In the genomic region with DNA sequence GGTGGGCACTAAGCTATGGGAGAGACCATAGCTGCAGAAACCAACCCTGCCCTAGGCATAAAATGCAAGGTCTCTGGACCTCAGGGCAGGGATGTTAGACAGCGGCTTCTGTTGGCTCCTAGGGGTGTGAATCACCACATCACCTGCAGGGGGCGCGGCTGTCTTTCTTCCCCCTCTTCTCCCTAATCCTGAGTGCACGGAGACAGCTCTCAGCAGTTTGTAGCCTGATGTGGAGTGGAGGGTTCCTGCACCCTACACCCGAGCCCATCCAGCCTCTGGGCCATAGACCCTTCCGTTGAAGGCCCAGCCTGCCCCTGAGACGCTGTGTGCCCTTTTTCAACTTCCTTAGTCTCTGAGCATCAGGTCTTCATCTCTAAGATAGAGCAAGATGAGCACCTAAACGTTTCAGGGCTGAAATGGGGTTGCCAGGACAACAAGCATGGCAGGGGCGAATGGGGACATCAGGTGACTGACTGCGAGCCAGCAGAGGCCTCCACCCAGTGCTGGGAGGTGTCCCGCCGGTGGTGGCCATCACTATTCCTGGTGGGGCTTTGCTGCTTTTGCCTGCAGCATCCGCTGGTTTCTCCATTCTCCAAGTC, we compare ENCODE assay signal across 8 cellular contexts. TPM values are rescaled to one million over a fixed set of nuclear protein-coding genes. Genes with fewer than 3 reads are reported as not detected.
DNase-seq lines count a peak whose midpoint lies in the region; ATAC-seq and TF ChIP-seq lines count a peak whose summit lies in the region.

No MANE protein-coding gene starts in this region.

- peak overlapping the region in 4 of 5 experiments; percentile 56 to 90 (median 72) for H3K27ac Mint-ChIP-seq in brain

- peak; percentile 84 to 93 for TF ChIP-seq CTCF in brain (conservative IDR thresholded peaks at IDR 0.05)

- peaks cover 6% of the 10 kb centered on the region for H3K27me3 Mint-ChIP-seq in brain

- DNase-seq in NCI-H2081 (lab: John Stamatoyannopoulos, UW) (peak; percentile 58 to 69), NCI-H2081 treated with DMSO at 0.1 percent for 48 hours (lab: John Stamatoyannopoulos, UW) (no peak), NCI-H2029 (lab: John Stamatoyannopoulos, UW) (peak; percentile 48), UCSD-AML1 (lab: John Stamatoyannopoulos, UW; ENCODE audit: unreplicated experiment) (peak; percentile 83), iPS-NIHi11 (ENCODE audit: low spot score) (peak; percentile 68)
- peak; percentile 69 to 77 (median 75) for DNase-seq in stimulated activated CD4-positive, alpha-beta T cell treated with anti-CD3 and anti-CD28 coated beads, Interleukin-12 subunit alpha, Interleukin-12 subunit beta, amount 100 ng/mL, for 48 hours (ENCODE audit: low read depth in 2 of 3, low spot score in 1 of 3)

- H3K9me3 Mint-ChIP-seq in brain = no peaks in the 10 kb centered on the region

- H3K4me3 Mint-ChIP-seq in brain = peak overlapping the region; percentile 66 to 78 (median 76)

- no peak for ATAC-seq in GM21576 (IDR thresholded peaks at IDR 0.05; ENCODE audit: unreplicated experiment)

- peaks cover 43% of the 10 kb centered on the region for H3K4me1 Mint-ChIP-seq in brain

- H3K36me3 Mint-ChIP-seq in brain = peaks cover 4% of the 10 kb centered on the region

RNA-seq across cellular contexts. Expression of gene SEC16A, which starts 2.3 kb away (rescaled TPM):
- 80.6 TPM for polyA plus RNA-seq in brain (ENCODE audit: insufficient read depth, low read depth, low replicate concordance)

RNA-seq across cellular contexts. Expression of gene INPP5E, which starts 45.5 kb away (rescaled TPM):
- polyA plus RNA-seq in brain (ENCODE audit: insufficient read depth, low read depth, low replicate concordance) = 10.7 TPM
